23 cellular contexts compared by ENCODE assay signal in the genomic region with DNA sequence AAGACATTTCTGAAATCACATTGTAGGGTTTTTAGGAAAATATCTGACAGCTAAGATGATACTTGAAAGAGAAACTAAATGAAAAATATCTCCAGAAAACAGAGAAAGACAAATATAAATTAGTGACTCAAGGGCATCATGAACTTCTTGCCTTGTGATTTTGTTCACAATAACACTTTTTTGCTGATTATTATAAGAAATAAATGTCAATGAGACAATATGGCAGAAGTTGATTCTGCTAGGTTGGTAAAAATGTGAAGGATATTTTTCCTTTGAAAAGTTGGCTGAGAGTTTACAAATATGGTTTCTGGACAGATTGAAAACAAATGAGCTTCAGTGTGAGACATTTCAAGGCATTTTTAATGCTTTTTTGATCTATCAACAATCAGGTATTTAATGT.
"Had no signal": no experiment of that assay in that cellular context is flagged by ENCODE, and none has a peak within 500 bp of the region (broad histone marks: within the 10 kb centered on the region; RNA-seq: fewer than 3 reads in every experiment).

No MANE protein-coding gene starts in this region.

- H3K27me3 Mint-ChIP-seq: naive thymus-derived CD8-positive, alpha-beta T cell; progenitor cell of endocrine pancreas; stimulated activated memory B cell treated with anti-CD40 and anti-IgM and Interleukin-4, amounts not matched to agents 10 μg/mL and 1 μg/mL and 100 μg/mL, for 72 hours; type B pancreatic cell had no signal

- H3K9me3 ChIP-seq: gastrocnemius medialis, lower lobe of right lung, ovary, testis, tibial artery had no signal

- H3K4me3 Mint-ChIP-seq: naive thymus-derived CD8-positive, alpha-beta T cell; stimulated activated memory B cell treated with anti-CD40 and anti-IgM and Interleukin-4, amounts not matched to agents 10 μg/mL and 1 μg/mL and 100 μg/mL, for 72 hours; type B pancreatic cell had no signal

- H3K27ac Mint-ChIP-seq: naive thymus-derived CD8-positive, alpha-beta T cell; progenitor cell of endocrine pancreas; stimulated activated memory B cell treated with anti-CD40 and anti-IgM and Interleukin-4, amounts not matched to agents 10 μg/mL and 1 μg/mL and 100 μg/mL, for 72 hours; type B pancreatic cell had no signal

- H3K36me3 ChIP-seq: gastrocnemius medialis, lower lobe of right lung, ovary, spleen, tibial artery had no signal

- H3K4me1 Mint-ChIP-seq: naive thymus-derived CD8-positive, alpha-beta T cell; stimulated activated memory B cell treated with anti-CD40 and anti-IgM and Interleukin-4, amounts not matched to agents 10 μg/mL and 1 μg/mL and 100 μg/mL, for 72 hours had no signal

- H3K4me1 ChIP-seq: gastrocnemius medialis, lower lobe of right lung, spleen, testis, tibial artery had no signal

- DNase-seq: dermis blood vessel endothelial cell; effector memory CD4-positive, alpha-beta T cell; foreskin fibroblast; gastrocnemius medialis; head of caudate nucleus; left ventricle myocardium superior; lower lobe of right lung; naive thymus-derived CD8-positive, alpha-beta T cell; occipital lobe; ovary; spleen; stimulated activated CD4-positive, alpha-beta T cell treated with anti-CD3 and anti-CD28 coated beads, Interleukin-4, amount 100 ng/mL, for 4 hours; stimulated activated naive CD8-positive, alpha-beta T cell treated with anti-CD3 and anti-CD28 coated beads, Interleukin-15, Interleukin-2, amounts not matched to agents 100 U/mL and 50 U/mL, for 24 hours; substantia nigra; testis; tibial artery had no signal

- ATAC-seq: esophagus mucosa; gastrocnemius medialis; left ventricle myocardium superior; naive thymus-derived CD8-positive, alpha-beta T cell; sciatic nerve; stimulated activated memory B cell treated with anti-CD40 and anti-IgM and Interleukin-4, amounts not matched to agents 10 μg/mL and 1 μg/mL and 100 μg/mL, for 72 hours; stimulated activated naive CD8-positive, alpha-beta T cell treated with anti-CD3 and anti-CD28 coated beads, Interleukin-15, Interleukin-2, amounts not matched to agents 100 U/mL and 50 U/mL, for 24 hours had no signal

- FAIRE-seq: keratinocyte had no signal

- H3K27ac ChIP-seq: coronary artery, gastrocnemius medialis, lower lobe of right lung, ovary, spleen, testis, tibial artery had no signal

- H3K4me3 ChIP-seq: coronary artery, gastrocnemius medialis, lower lobe of right lung, ovary, spleen, testis, tibial artery had no signal

- H3K36me3 Mint-ChIP-seq: naive thymus-derived CD8-positive, alpha-beta T cell; stimulated activated memory B cell treated with anti-CD40 and anti-IgM and Interleukin-4, amounts not matched to agents 10 μg/mL and 1 μg/mL and 100 μg/mL, for 72 hours; type B pancreatic cell had no signal

- H3K27me3 ChIP-seq: gastrocnemius medialis, ovary, spleen, testis, tibial artery had no signal
